In genomic region chrX:100410083-100410590, GRCh38 we compare ENCODE assay signal across 8 cellular contexts. TPM values are rescaled to one million over a fixed set of nuclear protein-coding genes. Genes with fewer than 3 reads are reported as not detected.
DNase-seq lines count a peak whose midpoint lies in the region; ATAC-seq and TF ChIP-seq lines count a peak whose summit lies in the region.

TSS of gene PCDH19 (minus strand) at chrX:100410273. CDS start at chrX:100408597, 1,676 bp downstream.

- H3K4me1 ChIP-seq in mesodermal cell (ENCODE audit: control insufficient read depth, insufficient read depth, low read length, poor library complexity, severe bottlenecking) = peaks cover 7% of the 10 kb centered on the region

- 1% methylated on average over 15 of the region's 49 CpGs; no CpG with 5 or more reads in 1 of the 2 experiments for WGBS in mesodermal cell (ENCODE audit: insufficient coverage in 2 of 2), 2 experiments

- peaks cover 0 to 9% of the 10 kb centered on the region in 2 donors for H3K36me3 Mint-ChIP-seq in stimulated activated naive B cell treated with anti-CD40 and anti-IgM and Interleukin-4, amounts not matched to agents 10 μg/mL and 1 μg/mL and 100 μg/mL, for 72 hours

- peaks cover 9 to 12% of the 10 kb centered on the region in 2 donors for H3K4me1 Mint-ChIP-seq in stimulated activated naive B cell treated with anti-CD40 and anti-IgM and Interleukin-4, amounts not matched to agents 10 μg/mL and 1 μg/mL and 100 μg/mL, for 72 hours

- DNase-seq in AG08395 (ENCODE audit: low spot score) (peak; percentile 70), GOT3 (lab: John Stamatoyannopoulos, UW) (peak; percentile 11), T-helper 2 cell (peak in 3 of 5 experiments; percentile 2 to 65 (median 14)), epithelial cell of esophagus (ENCODE audit: low read depth) (peak; percentile 66)
- peak; percentile 11 for DNase-seq in stimulated activated naive B cell treated with anti-CD40 and anti-IgM and Interleukin-4, amounts not matched to agents 10 μg/mL and 1 μg/mL and 100 μg/mL, for 72 hours

- peak; percentile 56 to 58 for ATAC-seq in stimulated activated naive B cell treated with anti-CD40 and anti-IgM and Interleukin-4, amounts not matched to agents 10 μg/mL and 1 μg/mL and 100 μg/mL, for 72 hours (replicated peaks)
- ATAC-seq in GM18519 (IDR thresholded peaks at IDR 0.05; ENCODE audit: low FRiP score, unreplicated experiment) = no peak
- no peak for ATAC-seq in GM21717 (IDR thresholded peaks at IDR 0.05; ENCODE audit: unreplicated experiment)

- no peak for TF ChIP-seq CTCF in epithelial cell of esophagus (IDR thresholded peaks at IDR 0.05; ENCODE audit: insufficient read depth, low read depth, low read length, missing control alignments)

- H3K27me3 Mint-ChIP-seq in stimulated activated naive B cell treated with anti-CD40 and anti-IgM and Interleukin-4, amounts not matched to agents 10 μg/mL and 1 μg/mL and 100 μg/mL, for 72 hours = peaks cover 66 to 78% of the 10 kb centered on the region in 2 donors

- H3K27ac Mint-ChIP-seq in stimulated activated naive B cell treated with anti-CD40 and anti-IgM and Interleukin-4, amounts not matched to agents 10 μg/mL and 1 μg/mL and 100 μg/mL, for 72 hours = peak within 1 kb of the TSS; percentile 89

- H3K27ac ChIP-seq in mesodermal cell (ENCODE audit: low read depth, low read length, severe bottlenecking) = no peak within 1 kb of the TSS

- H3K9me3 ChIP-seq in mesodermal cell (ENCODE audit: control insufficient read depth, low read length) = no peaks in the 10 kb centered on the region

- peak within 1 kb of the TSS; percentile 78 to 82 for H3K4me3 Mint-ChIP-seq in stimulated activated naive B cell treated with anti-CD40 and anti-IgM and Interleukin-4, amounts not matched to agents 10 μg/mL and 1 μg/mL and 100 μg/mL, for 72 hours

- H3K9me3 Mint-ChIP-seq in stimulated activated naive B cell treated with anti-CD40 and anti-IgM and Interleukin-4, amounts not matched to agents 10 μg/mL and 1 μg/mL and 100 μg/mL, for 72 hours = peaks cover 3% of the 10 kb centered on the region in 2 donors

- H3K36me3 ChIP-seq in mesodermal cell (ENCODE audit: control insufficient read depth, insufficient read depth, low read length) = no peaks in the 10 kb centered on the region

- H3K4me3 ChIP-seq in epithelial cell of esophagus (ENCODE audit: low read length) = peak within 1 kb of the TSS; percentile 30
- peak within 1 kb of the TSS; percentile 37 for H3K4me3 ChIP-seq in mesodermal cell (ENCODE audit: extremely low read depth, insufficient read depth, low read length, poor library complexity, severe bottlenecking)

RNA-seq across cellular contexts. Expression of gene PCDH19, which starts in this region (rescaled TPM):
- polyA plus RNA-seq in mesodermal cell (2013, experiment 1 of 2) = 6.0 TPM
- 5.1 TPM for polyA plus RNA-seq in mesodermal cell (2013, experiment 2 of 2)

Comparison
In these comparisons a context has a peak if more than half of its experiments do, and no peak if none do; other contexts are left out.
1. DNase-seq: peak in every context shown above with its lines; median percentile 70 in AG08395; 66 in epithelial cell of esophagus; 14 in T-helper 2 cell; 11 in GOT3; 11 in stimulated activated naive B cell treated with anti-CD40 and anti-IgM and Interleukin-4, amounts not matched to agents 10 μg/mL and 1 μg/mL and 100 μg/mL, for 72 hours.
2. ATAC-seq: peak in stimulated activated naive B cell treated with anti-CD40 and anti-IgM and Interleukin-4, amounts not matched to agents 10 μg/mL and 1 μg/mL and 100 μg/mL, for 72 hours (2 of 2); none in GM18519 (single experiment) and GM21717 (single experiment).